32 cellular contexts compared by ENCODE assay signal in genomic region chr11:102395720-102396358, GRCh38. TPM values are rescaled to one million over a fixed set of nuclear protein-coding genes. Genes with fewer than 3 reads are reported as not detected.
DNase-seq lines count a peak whose midpoint lies in the region; ATAC-seq and TF ChIP-seq lines count a peak whose summit lies in the region.
"Had no signal": no experiment of that assay in that cellular context is flagged by ENCODE, and none has a peak within 500 bp of the region (broad histone marks: within the 10 kb centered on the region; RNA-seq: fewer than 3 reads in every experiment).

No MANE protein-coding gene starts in this region.

- no peak overlapping the region for H2BK20ac ChIP-seq in IMR-90 (ENCODE audit: low read depth, low read length)

- H3K27me3 Mint-ChIP-seq in activated CD8-positive, alpha-beta T cell treated with anti-CD3 and anti-CD28 coated beads for 36 hours = no peaks in the 10 kb centered on the region
- H3K27me3 Mint-ChIP-seq in activated CD8-positive, alpha-beta T cell treated with anti-CD3 and anti-CD28 coated beads, Interleukin-2, amount 10 ng/mL, durations not matched to agents 7 days and 5 days (ENCODE audit: low read depth) = no peaks in the 10 kb centered on the region
- no peaks in the 10 kb centered on the region for H3K27me3 Mint-ChIP-seq in activated T-helper 17 cell treated with anti-CD3 and anti-CD28 coated beads, Interleukin-2, amount 50 U/mL, for 72 hours
- no peaks in the 10 kb centered on the region for H3K27me3 Mint-ChIP-seq in progenitor cell of endocrine pancreas
- H3K27me3 Mint-ChIP-seq: effector memory CD8-positive, alpha-beta T cell had no signal

- H3K4me1 ChIP-seq in IMR-90 (ENCODE audit: control insufficient read depth, insufficient read depth, low read length) (peaks cover 2% of the 10 kb centered on the region), right cardiac atrium (ENCODE audit: control insufficient read depth, insufficient read depth, low read length) (no peaks in the 10 kb centered on the region)

- no peak overlapping the region for H3K9ac ChIP-seq in IMR-90 (ENCODE audit: low read depth, low read length)

- no peak overlapping the region for H2AK9ac ChIP-seq in IMR-90 (replicated peaks; ENCODE audit: low read depth, low read length, poor library complexity)

- H3K4me3 ChIP-seq in IMR-90 (ENCODE audit: insufficient read depth, low read depth, low read length) (no peak overlapping the region), right cardiac atrium (ENCODE audit: low read length) (no peak overlapping the region)
- H3K4me3 ChIP-seq: coronary artery, GM23338, SJCRH30, upper lobe of left lung had no signal

- in situ Hi-C loops in IMR-90 (cut with MboI; ENCODE audit: low sequenced_read_pairs) = loop anchor here (25.0 kb wide), 1 partner anchor 109 kb away; no protein-coding TSS in a partner anchor

- 89% methylated on average over 1 of the region's 6 CpGs; no CpG with 5 or more reads in 1 of the 2 experiments for WGBS in IMR-90 (ENCODE audit: extremely low coverage in 2 of 2, insufficient read length in 1 of 2), 2 experiments
- WGBS in right cardiac atrium = 87% methylated on average over 6 of the region's 6 CpGs

- peaks cover 29 to 67% of the 10 kb centered on the region in 2 experiments for H3K79me1 ChIP-seq in IMR-90 (ENCODE audit: low read depth in 1 of 2, low read length in 2 of 2)

- no peak for TF ChIP-seq POLR2A in IMR-90 (IDR thresholded peaks at IDR 0.05; ENCODE audit: low read depth, low read length)

- H3K23ac ChIP-seq in IMR-90 (ENCODE audit: low read depth, low read length) = 0 out of 2 replicates have a peak overlapping the region, but pooled peaks have one; percentile 15

- H4K8ac ChIP-seq in IMR-90 (ENCODE audit: low read depth in 2 of 2, low read length in 2 of 2) = 0 out of 4 replicates have a peak overlapping the region, but pooled peaks of 1 of the 2 experiments have one; percentile 9

- intact Hi-C loops in activated CD8-positive, alpha-beta T cell treated with anti-CD3 and anti-CD28 coated beads for 36 hours (cut with micrococcal nuclease) = loop anchor here (1.0 kb wide), 1 partner anchor 51 kb away; no protein-coding TSS in a partner anchor
- intact Hi-C loops in IMR-90 (cut with micrococcal nuclease) (loop anchor here (5.0 kb wide), 1 partner anchor 41 kb away; no protein-coding TSS in a partner anchor), right cardiac atrium (cut with DNase I) (no loop called here)

- peaks cover 34% of the 10 kb centered on the region for H3K36me3 ChIP-seq in IMR-90 (ENCODE audit: control insufficient read depth, insufficient read depth, low read length)

- no peaks in the 10 kb centered on the region for H3K9me3 Mint-ChIP-seq in activated CD8-positive, alpha-beta T cell treated with anti-CD3 and anti-CD28 coated beads for 36 hours
- H3K9me3 Mint-ChIP-seq in activated CD8-positive, alpha-beta T cell treated with anti-CD3 and anti-CD28 coated beads, Interleukin-2, amount 10 ng/mL, durations not matched to agents 7 days and 5 days (ENCODE audit: insufficient read depth) = no peaks in the 10 kb centered on the region
- no peaks in the 10 kb centered on the region for H3K9me3 Mint-ChIP-seq in activated T-helper 17 cell treated with anti-CD3 and anti-CD28 coated beads, Interleukin-2, amount 50 U/mL, for 72 hours
- H3K9me3 Mint-ChIP-seq in progenitor cell of endocrine pancreas (ENCODE audit: low read depth) = no peaks in the 10 kb centered on the region
- H3K9me3 Mint-ChIP-seq: activated T-helper 2 cell treated with anti-CD3 and anti-CD28 coated beads, Interferon-gamma antibody, Interleukin-2, Interleukin-4, amounts not matched to agents 10 μg/mL and 5 μg/mL and 100 μg/mL, durations not matched to agents 14 hours and 24 hours and 36 hours; effector memory CD8-positive, alpha-beta T cell; GM23338; immature natural killer cell had no signal

- no peak overlapping the region for H3K4me2 ChIP-seq in IMR-90 (ENCODE audit: low read depth, low read length)
- H3K4me2 ChIP-seq: GM23338 had no signal

- no peak overlapping the region for H2BK15ac ChIP-seq in IMR-90 (ENCODE audit: low read depth, low read length)

- peaks cover 45% of the 10 kb centered on the region for H3K4me1 Mint-ChIP-seq in activated CD8-positive, alpha-beta T cell treated with anti-CD3 and anti-CD28 coated beads for 36 hours (ENCODE audit: low read depth)
- peaks cover 26% of the 10 kb centered on the region for H3K4me1 Mint-ChIP-seq in activated CD8-positive, alpha-beta T cell treated with anti-CD3 and anti-CD28 coated beads, Interleukin-2, amount 10 ng/mL, durations not matched to agents 7 days and 5 days (ENCODE audit: low read depth)
- H3K4me1 Mint-ChIP-seq in activated T-helper 17 cell treated with anti-CD3 and anti-CD28 coated beads, Interleukin-2, amount 50 U/mL, for 72 hours = peaks cover 19% of the 10 kb centered on the region
- H3K4me1 Mint-ChIP-seq in progenitor cell of endocrine pancreas (ENCODE audit: low read depth) = no peaks in the 10 kb centered on the region
- H3K4me1 Mint-ChIP-seq: GM23338 had no signal

- H4K20me1 ChIP-seq in IMR-90 (ENCODE audit: insufficient read depth, low read length) = peaks cover 32% of the 10 kb centered on the region

- CTCF ChIA-PET in activated CD8-positive, alpha-beta T cell treated with anti-CD3 and anti-CD28 coated beads for 36 hours (lab: Charles Lee) = interaction anchor here (0.6 to 3.0 kb wide), 7 partner anchors 12 to 217 kb away, joined by 3 to 12 read pairs (median 3); no protein-coding TSS in a partner anchor
- CTCF ChIA-PET in activated CD8-positive, alpha-beta T cell treated with anti-CD3 and anti-CD28 coated beads, Interleukin-2, amount 10 ng/mL, durations not matched to agents 7 days and 5 days (lab: Charles Lee) = interaction anchor here (0.8 to 4.3 kb wide), 5 partner anchors 11 to 218 kb away, joined by 3 to 22 read pairs (median 3); no protein-coding TSS in a partner anchor
- CTCF ChIA-PET in IMR-90 (lab: Yijun Ruan, JAX) = no interaction called here

- no peak overlapping the region for H2BK5ac ChIP-seq in IMR-90 (ENCODE audit: low read depth, low read length, poor library complexity, severe bottlenecking)

- H2AFZ ChIP-seq in IMR-90 (replicated peaks; ENCODE audit: low read length, poor library complexity) = no peak overlapping the region
- H2AFZ ChIP-seq: GM23338 had no signal

- H2AK5ac ChIP-seq in IMR-90 (ENCODE audit: low read depth, low read length) = no peak overlapping the region

- H4K91ac ChIP-seq in IMR-90 (ENCODE audit: insufficient read depth, low read depth, low read length) = no peak overlapping the region

- BruUV-seq in IMR-90 (replicated peaks; lab: Mats Ljungman, UMichigan) = no TSS peak

- no peak for DNase-seq in activated CD8-positive, alpha-beta T cell treated with anti-CD3 and anti-CD28 coated beads for 36 hours
- no peak for DNase-seq in activated CD8-positive, alpha-beta T cell treated with anti-CD3 and anti-CD28 coated beads, Interleukin-2, amount 10 ng/mL, durations not matched to agents 7 days and 5 days
- DNase-seq in IMR-90 = no peak
- DNase-seq in progenitor cell of endocrine pancreas (ENCODE audit: low spot score, unreplicated experiment) = no peak
- DNase-seq in SW480 (ENCODE audit: low spot score) = no peak
- no peak for DNase-seq in right cardiac atrium
- no peak for DNase-seq in NCI-H1105 treated with DMSO at 0.1 percent for 48 hours (lab: John Stamatoyannopoulos, UW)
- DNase-seq: activated CD4-positive, alpha-beta T cell treated with anti-CD3 and anti-CD28 coated beads, Interleukin-2, amount 50 U/mL, for 4 hours; activated CD8-positive, alpha-beta memory T cell treated with anti-CD3 and anti-CD28 coated beads, Interleukin-2, amount 50 U/mL, for 4 hours; C1 segment of cervical spinal cord; DMS79 treated with DMSO at 0.1 percent for 48 hours; effector memory CD8-positive, alpha-beta T cell; GDM1; immature natural killer cell; left colon; mammary epithelial cell; NCI-H1092; NCI-H1694 treated with DMSO at 0.1 percent for 48 hours; NCI-H446; NCI-H748 treated with DMSO at 0.1 percent for 48 hours; RPMI8226; SJCRH30; stimulated activated CD4-positive, alpha-beta T cell treated with anti-CD3 and anti-CD28 coated beads, Interleukin-12 subunit alpha, Interleukin-12 subunit beta, amount 100 ng/mL, for 4 hours; stimulated activated CD4-positive, alpha-beta T cell treated with anti-CD3 and anti-CD28 coated beads, Interleukin-2, amount 100 ng/mL, for 48 hours; substantia nigra; upper lobe of left lung had no signal

- TF ChIP-seq CTCF in activated CD8-positive, alpha-beta T cell treated with anti-CD3 and anti-CD28 coated beads for 36 hours (IDR thresholded peaks at IDR 0.05) = no peak
- TF ChIP-seq CTCF in IMR-90 (conservative IDR thresholded peaks at IDR 0.05; ENCODE audit: low read depth, low read length) (no peak), progenitor cell of endocrine pancreas (IDR thresholded peaks at IDR 0.05; ENCODE audit: unreplicated experiment) (no peak)

- no peak overlapping the region for H3K18ac ChIP-seq in IMR-90 (ENCODE audit: low read depth, low read length)

- dilution Hi-C loops in IMR-90 (cut with HindIII; ENCODE audit: low sequenced_read_pairs, unreplicated experiment) = no loop called here

- no peak for TF ChIP-seq RAD21 in IMR-90 (IDR thresholded peaks at IDR 0.05; ENCODE audit: low read length)

- ATAC-seq in activated CD8-positive, alpha-beta T cell treated with anti-CD3 and anti-CD28 coated beads for 36 hours = no peak
- ATAC-seq in activated CD8-positive, alpha-beta T cell treated with anti-CD3 and anti-CD28 coated beads, Interleukin-2, amount 10 ng/mL, durations not matched to agents 7 days and 5 days = no peak
- ATAC-seq in IMR-90 (ENCODE audit: low read depth) (no peak), right cardiac atrium (no peak)
- ATAC-seq in activated T-helper 17 cell treated with anti-CD3 and anti-CD28 coated beads, Interleukin-2, amount 50 U/mL, for 72 hours (replicated peaks) = no peak
- ATAC-seq: effector memory CD8-positive, alpha-beta T cell; GM23338; left colon; sciatic nerve had no signal

- no peak overlapping the region for H3K14ac ChIP-seq in IMR-90 (replicated peaks; ENCODE audit: low read depth, low read length)

- H2BK120ac ChIP-seq in IMR-90 (ENCODE audit: low read depth, low read length) = no peak overlapping the region

- POLR2A ChIA-PET in activated CD8-positive, alpha-beta T cell treated with anti-CD3 and anti-CD28 coated beads for 36 hours (lab: Charles Lee) = interaction anchor here (0.8 to 1.3 kb wide), 3 partner anchors 39 to 85 kb away, joined by 3 read pairs; no protein-coding TSS in a partner anchor
- POLR2A ChIA-PET in activated CD8-positive, alpha-beta T cell treated with anti-CD3 and anti-CD28 coated beads, Interleukin-2, amount 10 ng/mL, durations not matched to agents 7 days and 5 days (lab: Charles Lee) = interaction anchor here (0.7 kb wide), 1 partner anchor 85 kb away, joined by 4 read pairs; no protein-coding TSS in a partner anchor
- POLR2A ChIA-PET in IMR-90 (lab: Charles Lee; ENCODE audit: unreplicated experiment) = no interaction called here

- peaks cover 16% of the 10 kb centered on the region; the same call in 1 of the 2 replicates for H3K9me1 ChIP-seq in IMR-90 (ENCODE audit: insufficient read depth, low read length)

- H3K27ac ChIP-seq in IMR-90 (ENCODE audit: insufficient read depth, low read length) = no peak overlapping the region
- no peak overlapping the region for H3K27ac ChIP-seq in right cardiac atrium (ENCODE audit: low read length)
- H3K27ac ChIP-seq: 22Rv1, coronary artery, SJCRH30 had no signal

- no peak overlapping the region for H3K4ac ChIP-seq in IMR-90 (ENCODE audit: low read depth, low read length)

- no peak overlapping the region for H3K4me3 Mint-ChIP-seq in activated CD8-positive, alpha-beta T cell treated with anti-CD3 and anti-CD28 coated beads for 36 hours
- H3K4me3 Mint-ChIP-seq in activated CD8-positive, alpha-beta T cell treated with anti-CD3 and anti-CD28 coated beads, Interleukin-2, amount 10 ng/mL, durations not matched to agents 7 days and 5 days = no peak overlapping the region
- peak overlapping the region; percentile 29 for H3K4me3 Mint-ChIP-seq in activated T-helper 17 cell treated with anti-CD3 and anti-CD28 coated beads, Interleukin-2, amount 50 U/mL, for 72 hours
- H3K4me3 Mint-ChIP-seq in progenitor cell of endocrine pancreas (ENCODE audit: low read depth) = no peak overlapping the region
- H3K4me3 Mint-ChIP-seq: effector memory CD8-positive, alpha-beta T cell; GM23338; immature natural killer cell had no signal

- H3K27ac Mint-ChIP-seq in activated CD8-positive, alpha-beta T cell treated with anti-CD3 and anti-CD28 coated beads for 36 hours = peak overlapping the region; percentile 74
- H3K27ac Mint-ChIP-seq in activated CD8-positive, alpha-beta T cell treated with anti-CD3 and anti-CD28 coated beads, Interleukin-2, amount 10 ng/mL, durations not matched to agents 7 days and 5 days = no peak overlapping the region
- no peak overlapping the region for H3K27ac Mint-ChIP-seq in activated T-helper 17 cell treated with anti-CD3 and anti-CD28 coated beads, Interleukin-2, amount 50 U/mL, for 72 hours
- H3K27ac Mint-ChIP-seq in progenitor cell of endocrine pancreas = peak overlapping the region; percentile 56
- H3K27ac Mint-ChIP-seq: GM23338, immature natural killer cell had no signal

- H3K56ac ChIP-seq in IMR-90 (ENCODE audit: extremely low read depth, insufficient read depth, low read length) = no peak overlapping the region

- H3K27me3 ChIP-seq in IMR-90 (ENCODE audit: control insufficient read depth, insufficient read depth, low read length) = no peaks in the 10 kb centered on the region
- H3K27me3 ChIP-seq in right cardiac atrium (ENCODE audit: control insufficient read depth, insufficient read depth) = no peaks in the 10 kb centered on the region
- H3K27me3 ChIP-seq: SJCRH30, upper lobe of left lung had no signal

- H4K5ac ChIP-seq in IMR-90 (ENCODE audit: low read depth, low read length) = no peak overlapping the region

- H3K36me3 Mint-ChIP-seq in activated CD8-positive, alpha-beta T cell treated with anti-CD3 and anti-CD28 coated beads for 36 hours (ENCODE audit: low read depth) = peaks cover 59% of the 10 kb centered on the region
- peaks cover 69% of the 10 kb centered on the region for H3K36me3 Mint-ChIP-seq in activated CD8-positive, alpha-beta T cell treated with anti-CD3 and anti-CD28 coated beads, Interleukin-2, amount 10 ng/mL, durations not matched to agents 7 days and 5 days (ENCODE audit: low read depth)
- H3K36me3 Mint-ChIP-seq in activated T-helper 17 cell treated with anti-CD3 and anti-CD28 coated beads, Interleukin-2, amount 50 U/mL, for 72 hours (ENCODE audit: low read depth) = peaks cover 86% of the 10 kb centered on the region
- H3K36me3 Mint-ChIP-seq in progenitor cell of endocrine pancreas (ENCODE audit: insufficient read depth) = peaks cover 17% of the 10 kb centered on the region

- H3K9me3 ChIP-seq in IMR-90 (ENCODE audit: control insufficient read depth, insufficient read depth, low read length) (no peaks in the 10 kb centered on the region), right cardiac atrium (ENCODE audit: control insufficient read depth, low read length) (no peaks in the 10 kb centered on the region)
- H3K9me3 ChIP-seq: SJCRH30, upper lobe of left lung had no signal

RNA-seq across cellular contexts. Expression of gene BIRC2, which starts 48.8 kb away (rescaled TPM):
- total RNA-seq in activated CD8-positive, alpha-beta T cell treated with anti-CD3 and anti-CD28 coated beads for 36 hours = 10 to 100 TPM; 29.8 to 32.9 TPM
- total RNA-seq in activated CD8-positive, alpha-beta T cell treated with anti-CD3 and anti-CD28 coated beads, Interleukin-2, amount 10 ng/mL, durations not matched to agents 7 days and 5 days = 10 to 100 TPM; 28.3 to 30.4 TPM
- total RNA-seq in IMR-90 (2012; rRNA removed) = 112 and 204 TPM in 2 replicates
- 40.4 and 48.0 TPM in 2 replicates for polyA plus RNA-seq in IMR-90 (2012; rRNA removed)
- 9.2 and 19.6 TPM in 2 replicates for polyA plus RNA-seq in IMR-90 (2012; cell fraction: cytosol; rRNA removed)
- polyA plus RNA-seq in IMR-90 (2012; cell fraction: nucleus; rRNA removed; ENCODE audit: low replicate concordance) = 8.4 and 78.2 TPM in 2 replicates
- 10 to 100 TPM; 27.3 to 60.9 TPM for total RNA-seq in activated T-helper 17 cell treated with anti-CD3 and anti-CD28 coated beads, Interleukin-2, amount 50 U/mL, for 72 hours
- 66.3 and 67.2 TPM in 2 replicates for total RNA-seq in progenitor cell of endocrine pancreas
- total RNA-seq in right cardiac atrium = 10 to 100 TPM; 29.6 to 35.0 (median 31.9) TPM
- polyA plus RNA-seq in right cardiac atrium = 21.1 TPM

RNA-seq across cellular contexts. Expression of gene TMEM123, which starts 56.7 kb away (rescaled TPM):
- total RNA-seq in activated CD8-positive, alpha-beta T cell treated with anti-CD3 and anti-CD28 coated beads for 36 hours = 100 to 1,000 TPM; 234 to 235 TPM
- total RNA-seq in activated CD8-positive, alpha-beta T cell treated with anti-CD3 and anti-CD28 coated beads, Interleukin-2, amount 10 ng/mL, durations not matched to agents 7 days and 5 days = 100 to 1,000 TPM; 434 to 461 TPM
- total RNA-seq in IMR-90 (2012; rRNA removed) (127 and 138 TPM in 2 replicates), progenitor cell of endocrine pancreas (243 and 248 TPM in 2 replicates), right cardiac atrium (100 to 1,000 TPM; 101 to 106 (median 101) TPM)
- polyA plus RNA-seq in IMR-90 (2012; rRNA removed) (96.9 and 191 TPM in 2 replicates), right cardiac atrium (52.4 TPM)
- polyA plus RNA-seq in IMR-90 (2012; cell fraction: cytosol; rRNA removed) = 27.3 and 34.3 TPM in 2 replicates
- polyA plus RNA-seq in IMR-90 (2012; cell fraction: nucleus; rRNA removed; ENCODE audit: low replicate concordance) = 5.9 and 19.4 TPM in 2 replicates
- total RNA-seq in activated T-helper 17 cell treated with anti-CD3 and anti-CD28 coated beads, Interleukin-2, amount 50 U/mL, for 72 hours = 100 to 1,000 TPM; 140 to 209 TPM

Comparison
In these comparisons a context has a peak if more than half of its experiments do, and no peak if none do; other contexts are left out.
1. H3K27ac Mint-ChIP-seq: peak in activated CD8-positive, alpha-beta T cell treated with anti-CD3 and anti-CD28 coated beads for 36 hours (single experiment) and progenitor cell of endocrine pancreas (single experiment); none in activated CD8-positive, alpha-beta T cell treated with anti-CD3 and anti-CD28 coated beads, Interleukin-2, amount 10 ng/mL, durations not matched to agents 7 days and 5 days (single experiment) and activated T-helper 17 cell treated with anti-CD3 and anti-CD28 coated beads, Interleukin-2, amount 50 U/mL, for 72 hours (single experiment).
2. intact Hi-C loops: an anchor here in activated CD8-positive, alpha-beta T cell treated with anti-CD3 and anti-CD28 coated beads for 36 hours (1.0 kb wide) and IMR-90 (5.0 kb wide); none called in right cardiac atrium.